ENCODE assay signal across 8 cellular contexts in genomic region chr16:527015-527903, GRCh38. TPM values are rescaled to one million over a fixed set of nuclear protein-coding genes. Genes with fewer than 3 reads are reported as not detected.
DNase-seq lines count a peak whose midpoint lies in the region; ATAC-seq, FAIRE-seq and TF ChIP-seq lines count a peak whose summit lies in the region.

Gene CAPN15, plus strand, starts transcription at chr16:527712. Its CDS starts 19,127 bp downstream, at chr16:546839.

- no peaks in the 10 kb centered on the region for H3K9me3 Mint-ChIP-seq in central memory CD8-positive, alpha-beta T cell

- peaks cover 23 to 39% of the 10 kb centered on the region in 2 donors for H3K4me1 ChIP-seq in kidney (ENCODE audit: control insufficient read depth in 1 of 2, insufficient read depth in 1 of 2, low read depth in 1 of 2, low read length in 2 of 2)

- DNase-seq in AG04450 (ENCODE audit: low read depth, low spot score) (peak; percentile 56), NCI-H345 (lab: John Stamatoyannopoulos, UW) (peak; percentile 93), kidney (peak; percentile 97)
- DNase-seq in central memory CD8-positive, alpha-beta T cell (ENCODE audit: low spot score in 2 of 2), result peak; percentile 78 to 85
- peak; percentile 91 for DNase-seq in stimulated activated CD4-positive, alpha-beta T cell treated with anti-CD3 and anti-CD28 coated beads, Interleukin-15, amount 100 ng/mL, for 24 hours

- in situ Hi-C loops in GM18951 (cut with MboI; ENCODE audit: low sequenced_read_pairs, unreplicated experiment), result no loop called here

- CTCF ChIA-PET in AG04450 (lab: Charles Lee), result no interaction called here

- FAIRE-seq in kidney (lab: Jason Lieb, UNC), result no peak

- peaks cover 34% of the 10 kb centered on the region for H3K4me1 Mint-ChIP-seq in central memory CD8-positive, alpha-beta T cell

- H3K27ac Mint-ChIP-seq in central memory CD8-positive, alpha-beta T cell (ENCODE audit: low read depth), result peak within 1 kb of the TSS; percentile 90

- intact Hi-C loops in kidney (cut with DNase I), result no loop called here

- peak within 1 kb of the TSS; percentile 78 for H3K4me3 ChIP-seq in AG04450 (ENCODE audit: low read depth, low read length)
- H3K4me3 ChIP-seq in kidney (ENCODE audit: low read length in 2 of 2), result peak within 1 kb of the TSS; percentile 68 to 74

- POLR2A ChIA-PET in AG04450 (lab: Yijun Ruan, JAX), result interaction anchor here (0.5 to 1.3 kb wide), 5 partner anchors 9 to 182 kb away, joined by 3 to 4 read pairs (median 3); partner anchors contain the start of gene METTL26

- TF ChIP-seq POLR2A in GM18951 (IDR thresholded peaks at IDR 0.05; ENCODE audit: extremely low read depth, insufficient read depth, insufficient read length), result peak; percentile 78

- H3K36me3 ChIP-seq in kidney (ENCODE audit: control insufficient read depth in 1 of 2, insufficient read depth in 2 of 2, low read length in 2 of 2), result no peaks in the 10 kb centered on the region

- no peaks in the 10 kb centered on the region for H3K27me3 Mint-ChIP-seq in central memory CD8-positive, alpha-beta T cell

- H3K9ac ChIP-seq in kidney (ENCODE audit: low read length in 2 of 2), result peak within 1 kb of the TSS; percentile 80 to 87

- no peaks in the 10 kb centered on the region; the same call in 1 of the 2 replicates for H3K9me3 ChIP-seq in AG04450 (ENCODE audit: control insufficient read depth, insufficient read depth, low read length)
- no peaks in the 10 kb centered on the region for H3K9me3 ChIP-seq in kidney (ENCODE audit: control insufficient read depth in 1 of 2, low read length in 2 of 2)

- H3K27me3 ChIP-seq in AG04450 (ENCODE audit: control insufficient read depth, insufficient read depth, low read length), result no peaks in the 10 kb centered on the region

- peaks cover 14% of the 10 kb centered on the region for H3K36me3 Mint-ChIP-seq in central memory CD8-positive, alpha-beta T cell (ENCODE audit: insufficient read depth)

- H3K4me3 Mint-ChIP-seq in central memory CD8-positive, alpha-beta T cell, result peak within 1 kb of the TSS; percentile 88

- H3K27ac ChIP-seq in AG04450 (ENCODE audit: low read depth, low read length), result peak within 1 kb of the TSS; percentile 73
- H3K27ac ChIP-seq in kidney (ENCODE audit: low read depth in 2 of 2, low read length in 2 of 2), result peak within 1 kb of the TSS; percentile 96 to 98

- TF ChIP-seq CTCF in AG04450 (IDR thresholded peaks at IDR 0.05; ENCODE audit: low read depth, low read length) (0 out of 2 replicates have a peak, but pooled peaks have one; percentile 2), kidney (IDR thresholded peaks at IDR 0.05; ENCODE audit: borderline replicate concordance, extremely low read depth, insufficient read depth) (no peak)

- peak; percentile 68 for ATAC-seq in HG03175 (IDR thresholded peaks at IDR 0.05; ENCODE audit: unreplicated experiment)
- peak; percentile 70 to 76 for ATAC-seq in activated CD4-positive, CD25-positive, alpha-beta regulatory T cell treated with anti-CD3 and anti-CD28 coated beads, Interleukin-2, amount 50 U/mL, for 24 hours
- peak; percentile 82 for ATAC-seq in central memory CD8-positive, alpha-beta T cell (replicated peaks; ENCODE audit: extremely low read depth, poor library complexity, severe bottlenecking)

RNA-seq across cellular contexts. Expression of gene CAPN15, which starts in this region (rescaled TPM):
- polyA plus RNA-seq in AG04450 (2011; rRNA removed) (7.5 and 8.6 TPM in 2 replicates), kidney (ENCODE audit: insufficient read depth, low read depth, low replicate concordance) (17.9 TPM)
- polyA minus RNA-seq in AG04450 (2011; rRNA and poly(A)+ RNA removed), result 8.5 and 10.5 TPM in 2 replicates
- 52.9 TPM for total RNA-seq in kidney

Comparison
In these comparisons a context has a peak if more than half of its experiments do, and no peak if none do; other contexts are left out.
1. Peak in every context shown above with its lines: DNase-seq, ATAC-seq, H3K4me3 ChIP-seq and H3K27ac ChIP-seq.